Comparison of ENCODE assay signal across 9 cellular contexts in genomic region chr9:100425758-100426157, GRCh38. TPM values are rescaled to one million over a fixed set of nuclear protein-coding genes. Genes with fewer than 3 reads are reported as not detected.
DNase-seq lines count a peak whose midpoint lies in the region; ATAC-seq and TF ChIP-seq lines count a peak whose summit lies in the region.
"Had no signal": no experiment of that assay in that cellular context is flagged by ENCODE, and none has a peak within 500 bp of the region (broad histone marks: within the 10 kb centered on the region; RNA-seq: fewer than 3 reads in every experiment).

No MANE protein-coding gene starts in this region.

- H3K36me3 Mint-ChIP-seq in T-helper 2 cell treated with Interferon-gamma antibody and Interleukin-4, amounts not matched to agents 5 μg/mL and 100 μg/mL, for 36 hours (ENCODE audit: low read depth), result peaks cover 4% of the 10 kb centered on the region
- peaks cover 3% of the 10 kb centered on the region for H3K36me3 Mint-ChIP-seq in activated CD4-positive, alpha-beta memory T cell treated with anti-CD3 and anti-CD28 coated beads for 36 hours

- H3K27me3 ChIP-seq in gastroesophageal sphincter (peaks cover 13% of the 10 kb centered on the region), skeletal muscle tissue (ENCODE audit: control insufficient read depth in 3 of 3, insufficient read depth in 3 of 3, low read length in 3 of 3) (no peaks in the 10 kb centered on the region)

- H3K9me3 Mint-ChIP-seq in T-helper 2 cell treated with Interferon-gamma antibody and Interleukin-4, amounts not matched to agents 5 μg/mL and 100 μg/mL, for 36 hours, result no peaks in the 10 kb centered on the region
- no peaks in the 10 kb centered on the region for H3K9me3 Mint-ChIP-seq in activated CD4-positive, alpha-beta memory T cell treated with anti-CD3 and anti-CD28 coated beads for 36 hours

- CTCF ChIA-PET in activated CD4-positive, alpha-beta memory T cell treated with anti-CD3 and anti-CD28 coated beads for 36 hours (lab: Charles Lee), result interaction anchor here (6.6 kb wide), 1 partner anchor 11 kb away, joined by 48 read pairs; no protein-coding TSS in a partner anchor

- TF ChIP-seq EP300 in gastroesophageal sphincter (IDR thresholded peaks at IDR 0.05), result no peak

- peaks cover 7% of the 10 kb centered on the region for H3K27me3 Mint-ChIP-seq in T-helper 2 cell treated with Interferon-gamma antibody and Interleukin-4, amounts not matched to agents 5 μg/mL and 100 μg/mL, for 36 hours (ENCODE audit: low read depth)
- peaks cover 3% of the 10 kb centered on the region for H3K27me3 Mint-ChIP-seq in activated CD4-positive, alpha-beta memory T cell treated with anti-CD3 and anti-CD28 coated beads for 36 hours

- H3K9ac ChIP-seq in skeletal muscle tissue (ENCODE audit: low read depth in 1 of 3, low read length in 3 of 3), result peak overlapping the region in 1 of 3 donors; percentile 72

- no peak overlapping the region for H3K27ac Mint-ChIP-seq in T-helper 2 cell treated with Interferon-gamma antibody and Interleukin-4, amounts not matched to agents 5 μg/mL and 100 μg/mL, for 36 hours
- H3K27ac Mint-ChIP-seq in activated CD4-positive, alpha-beta memory T cell treated with anti-CD3 and anti-CD28 coated beads for 36 hours, result no peak overlapping the region

- H3K4me3 Mint-ChIP-seq in T-helper 2 cell treated with Interferon-gamma antibody and Interleukin-4, amounts not matched to agents 5 μg/mL and 100 μg/mL, for 36 hours, result peak overlapping the region; percentile 91
- H3K4me3 Mint-ChIP-seq in activated CD4-positive, alpha-beta memory T cell treated with anti-CD3 and anti-CD28 coated beads for 36 hours, result peak overlapping the region; percentile 79

- H3K4me1 Mint-ChIP-seq in T-helper 2 cell treated with Interferon-gamma antibody and Interleukin-4, amounts not matched to agents 5 μg/mL and 100 μg/mL, for 36 hours (ENCODE audit: low read depth), result peaks cover 25% of the 10 kb centered on the region
- H3K4me1 Mint-ChIP-seq in activated CD4-positive, alpha-beta memory T cell treated with anti-CD3 and anti-CD28 coated beads for 36 hours (ENCODE audit: low read depth), result peaks cover 38% of the 10 kb centered on the region

- no peak for TF ChIP-seq POLR2A in gastroesophageal sphincter (IDR thresholded peaks at IDR 0.05)

- DNase-seq in T-helper 2 cell treated with Interferon-gamma antibody and Interleukin-4, amounts not matched to agents 5 μg/mL and 100 μg/mL, for 36 hours (ENCODE audit: low spot score), result no peak
- DNase-seq in T-helper 2 cell, result no peak
- no peak for DNase-seq in activated CD4-positive, alpha-beta memory T cell treated with anti-CD3 and anti-CD28 coated beads for 36 hours
- DNase-seq in effector CD4-positive, alpha-beta T cell, result no peak
- DNase-seq: activated CD4-positive, CD25-positive, alpha-beta regulatory T cell had no signal

- H3K4me3 ChIP-seq in gastroesophageal sphincter (no peak overlapping the region), skeletal muscle tissue (ENCODE audit: low read length in 3 of 3) (peak overlapping the region in 1 of 3 donors; percentile 79)

- ATAC-seq in gastroesophageal sphincter, result no peak
- no peak for ATAC-seq in GM18498 (IDR thresholded peaks at IDR 0.05; ENCODE audit: unreplicated experiment)
- no peak for ATAC-seq in GM19463 (IDR thresholded peaks at IDR 0.05; ENCODE audit: unreplicated experiment)

- WGBS in gastroesophageal sphincter (ENCODE audit: low coverage in 1 of 2), 2 donors, result 11% methylated on average over 1 of the region's 1 CpG; no CpG with 5 or more reads in 1 of the 2 donors

- H3K4me1 ChIP-seq in gastroesophageal sphincter (peaks cover 7 to 35% (median 11%) of the 10 kb centered on the region in 3 donors), skeletal muscle tissue (ENCODE audit: control insufficient read depth in 3 of 3, insufficient read depth in 3 of 3, low read length in 3 of 3) (peaks cover 20 to 28% (median 24%) of the 10 kb centered on the region in 3 donors)

- POLR2A ChIA-PET in activated CD4-positive, alpha-beta memory T cell treated with anti-CD3 and anti-CD28 coated beads for 36 hours (lab: Charles Lee), result interaction anchor here (2.0 kb wide), 1 partner anchor 12 kb away, joined by 7 read pairs; no protein-coding TSS in a partner anchor

- no peaks in the 10 kb centered on the region for H3K36me3 ChIP-seq in gastroesophageal sphincter
- no peaks in the 10 kb centered on the region for H3K36me3 ChIP-seq in skeletal muscle tissue (ENCODE audit: control insufficient read depth in 3 of 3, insufficient read depth in 3 of 3, low read length in 3 of 3)

- intact Hi-C loops in activated CD4-positive, alpha-beta memory T cell treated with anti-CD3 and anti-CD28 coated beads for 36 hours (cut with micrococcal nuclease), result loop anchor here (1.0 to 10.0 kb wide), 4 partner anchors 14 to 969 kb away; partner anchors contain the start of genes MRPL50, NR4A3, TEX10 and ZNF189

- H3K27ac ChIP-seq in gastroesophageal sphincter (peak overlapping the region; percentile 88 to 98 (median 96)), skeletal muscle tissue (ENCODE audit: low read depth, low read length) (peak overlapping the region; percentile 77)

- H3K9me3 ChIP-seq in gastroesophageal sphincter (no peaks in the 10 kb centered on the region), skeletal muscle tissue (ENCODE audit: control insufficient read depth in 3 of 3, low read length in 3 of 3) (no peaks in the 10 kb centered on the region)

- TF ChIP-seq CTCF in gastroesophageal sphincter (IDR thresholded peaks at IDR 0.05), result no peak

RNA-seq across cellular contexts. Expression of gene MSANTD3, which starts 1.2 kb away (rescaled TPM):
- total RNA-seq in activated CD4-positive, alpha-beta memory T cell treated with anti-CD3 and anti-CD28 coated beads for 36 hours, result 10 to 100 TPM; 16.3 to 18.3 TPM
- total RNA-seq in gastroesophageal sphincter (10 to 100 TPM; 19.1 to 56.9 (median 34.8) TPM), skeletal muscle tissue (15.7 TPM)

RNA-seq across cellular contexts. Expression of gene TMEFF1, which starts 47.2 kb away (rescaled TPM):
- under 1 TPM; 0.24 to 0.95 TPM for total RNA-seq in activated CD4-positive, alpha-beta memory T cell treated with anti-CD3 and anti-CD28 coated beads for 36 hours
- total RNA-seq in gastroesophageal sphincter (1 to 10 TPM in 1 of 4 donors, under 1 TPM in 2, not detected in 1; 0.10 to 1.1 (median 0.81) TPM), skeletal muscle tissue (not detected)
